ENCODE assay signal across 9 cellular contexts in the genomic region with DNA sequence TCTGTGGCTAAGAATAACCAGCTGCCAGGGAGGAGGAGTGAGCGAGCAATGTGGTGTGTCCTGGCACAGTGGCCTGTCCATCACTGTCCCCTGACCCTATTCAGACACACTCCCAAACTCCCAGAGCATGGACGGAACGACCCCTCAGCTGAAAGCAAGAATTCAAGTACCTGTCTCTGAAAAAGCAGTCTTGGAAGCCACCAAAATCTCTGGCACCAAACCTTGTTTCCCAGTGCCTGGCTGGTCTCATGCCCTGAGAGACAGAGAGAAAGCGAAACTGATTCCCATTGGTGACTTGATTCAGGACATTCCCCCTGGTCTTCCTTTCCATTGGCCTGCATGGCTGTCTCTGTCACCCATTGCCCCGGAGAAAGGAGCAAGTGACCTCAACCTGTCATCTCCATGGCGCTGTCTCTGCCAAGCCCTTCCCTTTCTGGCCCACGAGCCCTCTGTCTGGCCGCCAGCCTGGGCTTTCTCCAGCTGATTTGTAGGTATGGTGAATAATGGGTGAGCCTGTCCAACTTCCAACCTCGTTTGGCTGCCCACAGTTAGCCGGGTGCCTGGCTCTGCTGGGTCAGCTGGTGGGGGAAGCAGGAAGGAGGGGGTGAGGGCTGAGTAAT. TPM values are rescaled to one million over a fixed set of nuclear protein-coding genes. Genes with fewer than 3 reads are reported as not detected.
A peak's percentile ranks its signal among the peaks of the same experiment; 100 is the strongest.
DNase-seq lines count a peak whose midpoint lies in the region; ATAC-seq and TF ChIP-seq lines count a peak whose summit lies in the region.
"Had no signal": no experiment of that assay in that cellular context is flagged by ENCODE, and none has a peak within 500 bp of the region (broad histone marks: within the 10 kb centered on the region; RNA-seq: fewer than 3 reads in every experiment).

A gene with protein sequence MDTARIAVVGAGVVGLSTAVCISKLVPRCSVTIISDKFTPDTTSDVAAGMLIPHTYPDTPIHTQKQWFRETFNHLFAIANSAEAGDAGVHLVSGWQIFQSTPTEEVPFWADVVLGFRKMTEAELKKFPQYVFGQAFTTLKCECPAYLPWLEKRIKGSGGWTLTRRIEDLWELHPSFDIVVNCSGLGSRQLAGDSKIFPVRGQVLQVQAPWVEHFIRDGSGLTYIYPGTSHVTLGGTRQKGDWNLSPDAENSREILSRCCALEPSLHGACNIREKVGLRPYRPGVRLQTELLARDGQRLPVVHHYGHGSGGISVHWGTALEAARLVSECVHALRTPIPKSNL (minus strand): TSS at position 279 of the 620 bp plus-strand sequence. CDS start 2,113 bp downstream, outside the sequence.

- no peaks in the 10 kb centered on the region for H3K79me1 ChIP-seq in IMR-90 (ENCODE audit: low read depth in 1 of 2, low read length in 2 of 2)

- no peaks in the 10 kb centered on the region for H3K9me3 ChIP-seq in IMR-90 (ENCODE audit: control insufficient read depth, insufficient read depth, low read length)
- H3K9me3 ChIP-seq in stomach smooth muscle (ENCODE audit: control insufficient read depth in 2 of 2, low read length in 2 of 2): no peaks in the 10 kb centered on the region

- ATAC-seq in IMR-90 (ENCODE audit: low read depth): peak; percentile 93

- no peaks in the 10 kb centered on the region for H3K9me1 ChIP-seq in IMR-90 (ENCODE audit: insufficient read depth, low read length)

- H3K9ac ChIP-seq in IMR-90 (ENCODE audit: low read depth, low read length) (no peak within 1 kb of the TSS), stomach smooth muscle (ENCODE audit: low read length in 2 of 2) (peak within 1 kb of the TSS in 1 of 2 donors; percentile 60)

- H2BK20ac ChIP-seq in IMR-90 (ENCODE audit: low read depth, low read length): no peak within 1 kb of the TSS

- H3K36me3 ChIP-seq in IMR-90 (ENCODE audit: control insufficient read depth, insufficient read depth, low read length) (no peaks in the 10 kb centered on the region), stomach smooth muscle (ENCODE audit: control insufficient read depth in 2 of 2, insufficient read depth in 2 of 2, low read length in 2 of 2) (no peaks in the 10 kb centered on the region)

- TF ChIP-seq RAD21 in IMR-90 (IDR thresholded peaks at IDR 0.05; ENCODE audit: low read length): no peak

- H3K14ac ChIP-seq in IMR-90 (replicated peaks; ENCODE audit: low read depth, low read length): 0 out of 2 replicates have a peak within 1 kb of the TSS, but pooled peaks have one; percentile 2

- BruUV-seq in IMR-90 (replicated peaks; lab: Mats Ljungman, UMichigan): no TSS peak

- peaks cover 1% of the 10 kb centered on the region for H3K27me3 ChIP-seq in IMR-90 (ENCODE audit: control insufficient read depth, insufficient read depth, low read length)
- no peaks in the 10 kb centered on the region for H3K27me3 ChIP-seq in stomach smooth muscle (ENCODE audit: control insufficient read depth in 1 of 2, insufficient read depth in 2 of 2, low read length in 2 of 2)

- DNase-seq in AG04449 (ENCODE audit: low read depth, low spot score): no peak
- DNase-seq in IMR-90: peak; percentile 22
- DNase-seq in astrocyte of the spinal cord (ENCODE audit: low read depth, low spot score): peak; percentile 41
- DNase-seq in kidney tubule cell (ENCODE audit: low spot score): peak; percentile 78
- no peak for DNase-seq in D341Med (ENCODE audit: low spot score)
- DNase-seq in activated effector memory CD4-positive, alpha-beta T cell treated with anti-CD3 and anti-CD28 coated beads, Interleukin-2, amount 50 U/mL, for 16 hours: no peak
- no peak for DNase-seq in effector CD8-positive, alpha-beta T cell (lab: John Stamatoyannopoulos, UW)

- intact Hi-C loops in IMR-90 (cut with micrococcal nuclease): no loop called here

- H3K4me3 ChIP-seq in AG04449 (ENCODE audit: low read depth, low read length) (peak within 1 kb of the TSS; percentile 18), IMR-90 (ENCODE audit: insufficient read depth, low read depth, low read length) (peak within 1 kb of the TSS; percentile 29), astrocyte of the spinal cord (ENCODE audit: low read depth, low read length) (peak within 1 kb of the TSS; percentile 22), stomach smooth muscle (ENCODE audit: low read length in 2 of 2) (peak within 1 kb of the TSS; percentile 46 to 74)

- in situ Hi-C loops in IMR-90 (cut with MboI; ENCODE audit: low sequenced_read_pairs) (no loop called here), astrocyte of the spinal cord (cut with HindIII; ENCODE audit: low sequenced_read_pairs) (no loop called here)

- no peaks in the 10 kb centered on the region for H4K20me1 ChIP-seq in IMR-90 (ENCODE audit: insufficient read depth, low read length)

- no peak within 1 kb of the TSS for H3K4ac ChIP-seq in IMR-90 (ENCODE audit: low read depth, low read length)

- H2AK5ac ChIP-seq in IMR-90 (ENCODE audit: low read depth, low read length): no peak within 1 kb of the TSS

- H3K56ac ChIP-seq in IMR-90 (ENCODE audit: extremely low read depth, insufficient read depth, low read length): no peak within 1 kb of the TSS

- peak within 1 kb of the TSS; percentile 79 for H3K4me2 ChIP-seq in IMR-90 (ENCODE audit: low read depth, low read length)

- no peak within 1 kb of the TSS for H2BK5ac ChIP-seq in IMR-90 (ENCODE audit: low read depth, low read length, poor library complexity, severe bottlenecking)

- peak within 1 kb of the TSS; percentile 5 for H2AK9ac ChIP-seq in IMR-90 (replicated peaks; ENCODE audit: low read depth, low read length, poor library complexity)

- H3K18ac ChIP-seq in IMR-90 (ENCODE audit: low read depth, low read length): no peak within 1 kb of the TSS

- H4K5ac ChIP-seq in IMR-90 (ENCODE audit: low read depth, low read length): no peak within 1 kb of the TSS

- H3K23ac ChIP-seq in IMR-90 (ENCODE audit: low read depth, low read length): no peak within 1 kb of the TSS

- 43% methylated on average over 2 of the region's 10 CpGs; no CpG with 5 or more reads in 1 of the 2 experiments for WGBS in IMR-90 (ENCODE audit: extremely low coverage in 2 of 2, insufficient read length in 1 of 2), 2 experiments

- H2BK120ac ChIP-seq in IMR-90 (ENCODE audit: low read depth, low read length): no peak within 1 kb of the TSS

- H2AFZ ChIP-seq in IMR-90 (replicated peaks; ENCODE audit: low read length, poor library complexity): peak within 1 kb of the TSS; percentile 85

- H3K27ac ChIP-seq in IMR-90 (ENCODE audit: insufficient read depth, low read length) (no peak within 1 kb of the TSS), stomach smooth muscle (ENCODE audit: low read length) (peak within 1 kb of the TSS; percentile 79)

- H3K4me1 ChIP-seq in IMR-90 (ENCODE audit: control insufficient read depth, insufficient read depth, low read length) (no peaks in the 10 kb centered on the region), stomach smooth muscle (ENCODE audit: control insufficient read depth, insufficient read depth, low read length) (peaks cover 19% of the 10 kb centered on the region)

- H4K91ac ChIP-seq in IMR-90 (ENCODE audit: insufficient read depth, low read depth, low read length): no peak within 1 kb of the TSS

- dilution Hi-C loops in IMR-90 (cut with HindIII; ENCODE audit: low sequenced_read_pairs, unreplicated experiment): no loop called here

- no peak within 1 kb of the TSS for H2BK15ac ChIP-seq in IMR-90 (ENCODE audit: low read depth, low read length)

- POLR2A ChIA-PET in AG04449 (lab: Yijun Ruan, JAX): no interaction called here
- POLR2A ChIA-PET in IMR-90 (lab: Charles Lee; ENCODE audit: unreplicated experiment): no interaction called here

- TF ChIP-seq CTCF in AG04449 (IDR thresholded peaks at IDR 0.05; ENCODE audit: insufficient read depth, low read length, missing control alignments): no peak
- TF ChIP-seq CTCF in IMR-90 (conservative IDR thresholded peaks at IDR 0.05; ENCODE audit: low read depth, low read length): no peak
- no peak for TF ChIP-seq CTCF in astrocyte of the spinal cord (IDR thresholded peaks at IDR 0.05; ENCODE audit: low read depth, low read length)

- peak within 1 kb of the TSS in 1 of 2 experiments; percentile 24; a peak in 1 of 4 replicates for H4K8ac ChIP-seq in IMR-90 (ENCODE audit: low read depth in 2 of 2, low read length in 2 of 2)

- TF ChIP-seq POLR2A in IMR-90 (IDR thresholded peaks at IDR 0.05; ENCODE audit: low read depth, low read length): no peak

- CTCF ChIA-PET in AG04449 (lab: Yijun Ruan, JAX) (no interaction called here), IMR-90 (lab: Yijun Ruan, JAX) (interaction anchor here (0.5 kb wide), 1 partner anchor 314 kb away, joined by 3 read pairs; no protein-coding TSS in a partner anchor)

TF ChIP-seq in IMR-90, 13 proteins besides CTCF, POLR2A, EP300 and RAD21 (continues in another document):
- TF ChIP-seq NFE2L2 (IDR thresholded peaks at IDR 0.05; ENCODE audit: low read depth, low read length): no peak
- TF ChIP-seq, protein P1, sequence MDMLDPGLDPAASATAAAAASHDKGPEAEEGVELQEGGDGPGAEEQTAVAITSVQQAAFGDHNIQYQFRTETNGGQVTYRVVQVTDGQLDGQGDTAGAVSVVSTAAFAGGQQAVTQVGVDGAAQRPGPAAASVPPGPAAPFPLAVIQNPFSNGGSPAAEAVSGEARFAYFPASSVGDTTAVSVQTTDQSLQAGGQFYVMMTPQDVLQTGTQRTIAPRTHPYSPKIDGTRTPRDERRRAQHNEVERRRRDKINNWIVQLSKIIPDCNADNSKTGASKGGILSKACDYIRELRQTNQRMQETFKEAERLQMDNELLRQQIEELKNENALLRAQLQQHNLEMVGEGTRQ (IDR thresholded peaks at IDR 0.05; ENCODE audit: low read depth, low read length): no peak
- no peak for TF ChIP-seq ELK1 (IDR thresholded peaks at IDR 0.05; ENCODE audit: borderline replicate concordance, low read depth, low read length)
- TF ChIP-seq RFX5 (IDR thresholded peaks at IDR 0.05; ENCODE audit: low read depth, low read length): no peak
- no peak for TF ChIP-seq RCOR1 (IDR thresholded peaks at IDR 0.05; ENCODE audit: insufficient replicate concordance, low read length)
- TF ChIP-seq MAZ (IDR thresholded peaks at IDR 0.05; ENCODE audit: borderline replicate concordance, low read depth, low read length): no peak
- TF ChIP-seq MAFK (IDR thresholded peaks at IDR 0.05; ENCODE audit: low read depth, low read length): no peak
- TF ChIP-seq SMC3 (IDR thresholded peaks at IDR 0.05; ENCODE audit: low read depth, low read length): no peak
- no peak for TF ChIP-seq MXI1 (IDR thresholded peaks at IDR 0.05; ENCODE audit: borderline replicate concordance, low read depth, low read length)
- TF ChIP-seq BHLHE40 (IDR thresholded peaks at IDR 0.05; ENCODE audit: low read depth, low read length): no peak

RNA-seq across cellular contexts. Expression of the gene that starts here (rescaled TPM):
- total RNA-seq in IMR-90 (2012; rRNA removed): 0.18 and 0.28 TPM in 2 replicates
- polyA plus RNA-seq in IMR-90 (2012; rRNA removed): 0.13 and 0.15 TPM in 2 replicates
- 0.09 TPM in 1 of 2 replicates, not detected in the other for polyA plus RNA-seq in IMR-90 (2012; cell fraction: cytosol; rRNA removed)
- 0.19 TPM in 1 of 2 replicates, not detected in the other for polyA plus RNA-seq in IMR-90 (2012; cell fraction: nucleus; rRNA removed; ENCODE audit: low replicate concordance)
- total RNA-seq: activated CD8-positive, alpha-beta memory T cell treated with anti-CD3 and anti-CD28 coated beads for 36 hours had no signal

Comparison
In these comparisons a context has a peak if more than half of its experiments do, and no peak if none do; other contexts are left out.
1. Peak in DNase-seq, ATAC-seq, H3K4me3 ChIP-seq and H3K4me2 ChIP-seq in IMR-90; RNA of the gene not detected or under 1 TPM.
2. DNase-seq: peak in astrocyte of the spinal cord (single experiment) and kidney tubule cell (single experiment); none in AG04449 (single experiment), D341Med (single experiment), activated effector memory CD4-positive, alpha-beta T cell treated with anti-CD3 and anti-CD28 coated beads, Interleukin-2, amount 50 U/mL, for 16 hours (single experiment) and effector CD8-positive, alpha-beta T cell (single experiment).
3. Peak in every context shown above with its lines, with median percentiles within 50 percentile points of each other: H3K4me3 ChIP-seq.